20 cellular contexts compared by ENCODE assay signal in genomic region chr3:148792540-148792939, GRCh38. TPM values are rescaled to one million over a fixed set of nuclear protein-coding genes. Genes with fewer than 3 reads are reported as not detected.
DNase-seq lines count a peak whose midpoint lies in the region; ATAC-seq and TF ChIP-seq lines count a peak whose summit lies in the region.
"Had no signal": no experiment of that assay in that cellular context is flagged by ENCODE, and none has a peak within 500 bp of the region (broad histone marks: within the 10 kb centered on the region; RNA-seq: fewer than 3 reads in every experiment).

No MANE protein-coding gene starts in this region.

- no peak for TF ChIP-seq CTCF in dorsolateral prefrontal cortex (IDR thresholded peaks at IDR 0.05 in 54 of 56, conservative IDR thresholded peaks at IDR 0.05 in 2 of 56; ENCODE audit: low read depth in 1 of 56, partially characterized antibody in 56 of 56)
- no peak for TF ChIP-seq CTCF in nephron (IDR thresholded peaks at IDR 0.05; ENCODE audit: unreplicated experiment in 3 of 3)

- H3K27ac ChIP-seq in SJCRH30 (peak overlapping the region; percentile 96), dorsolateral prefrontal cortex (peak overlapping the region in 58 of 59 donors; percentile 57 to 99 (median 94))
- H3K27ac ChIP-seq: BLaER1 had no signal

- H3K27me3 Mint-ChIP-seq in nephron (ENCODE audit: low read depth): no peaks in the 10 kb centered on the region

- peaks cover 56% of the 10 kb centered on the region for H3K4me1 ChIP-seq in SJCRH30
- H3K4me1 ChIP-seq: BLaER1 had no signal

- intact Hi-C loops in dorsolateral prefrontal cortex (cut with DNase I): loop anchor here in 1 of 2 donors (5.0 kb wide), 2 partner anchors 70 to 155 kb away; no protein-coding TSS in a partner anchor

- H3K27me3 ChIP-seq in SJCRH30 (no peaks in the 10 kb centered on the region), dorsolateral prefrontal cortex (no peaks in the 10 kb centered on the region)
- H3K27me3 ChIP-seq: BLaER1 had no signal

- H3K4me3 Mint-ChIP-seq in nephron: no peak overlapping the region
- H3K4me3 Mint-ChIP-seq: CD8-positive, alpha-beta T cell had no signal

- H3K27ac Mint-ChIP-seq in nephron: peak overlapping the region in 2 of 3 experiments; percentile 63 to 69
- H3K27ac Mint-ChIP-seq: CD8-positive, alpha-beta T cell had no signal

- no peak for ATAC-seq in HG03565 (IDR thresholded peaks at IDR 0.05; ENCODE audit: unreplicated experiment)
- ATAC-seq in HG02938 (IDR thresholded peaks at IDR 0.05; ENCODE audit: unreplicated experiment): no peak
- ATAC-seq: CD8-positive, alpha-beta T cell; K562 had no signal

- H3K9me3 ChIP-seq in SJCRH30 (replicated peaks): no peaks in the 10 kb centered on the region
- H3K9me3 ChIP-seq: BLaER1 had no signal

- in situ Hi-C loops in G401 (cut with HindIII; ENCODE audit: low sequenced_read_pairs): no loop called here

- peaks cover 48% of the 10 kb centered on the region for H3K4me1 Mint-ChIP-seq in nephron

- no peaks in the 10 kb centered on the region for H3K36me3 ChIP-seq in SJCRH30
- H3K36me3 ChIP-seq: BLaER1 had no signal

- DNase-seq in G401 (ENCODE audit: low spot score) (peak; percentile 18), SJCRH30 (peak; percentile 19 to 59), dorsolateral prefrontal cortex (no peak), GF-D8 (lab: John Stamatoyannopoulos, UW) (no peak), SW 1271 (lab: John Stamatoyannopoulos, UW) (no peak)
- DNase-seq: CD8-positive, alpha-beta T cell; H7; NCI-H1436 treated with DMSO at 0.1 percent for 48 hours; NCI-H2081; NCI-H510A treated with DMSO at 0.1 percent for 48 hours; NK-92 treated with Interleukin-12 subunit alpha and Interleukin-12 subunit beta, amount 100 ng/mL, for 24 hours; SIG-M5 had no signal

- H3K4me3 ChIP-seq in SJCRH30 (no peak overlapping the region), dorsolateral prefrontal cortex (peak overlapping the region in 32 of 59 donors; percentile 6 to 64 (median 44))
- H3K4me3 ChIP-seq: BLaER1, K562 had no signal

- H3K36me3 Mint-ChIP-seq in nephron (ENCODE audit: low read depth): no peaks in the 10 kb centered on the region
- H3K36me3 Mint-ChIP-seq: CD8-positive, alpha-beta T cell had no signal

- no peaks in the 10 kb centered on the region for H3K9me3 Mint-ChIP-seq in nephron
- H3K9me3 Mint-ChIP-seq: CD8-positive, alpha-beta T cell had no signal

RNA-seq across cellular contexts. Expression of gene CPB1, which starts 35.1 kb away (rescaled TPM):
- not detected in 2 replicates for total RNA-seq in G401 (2014; rRNA removed; shearing (Covaris generic))
- not detected in 2 replicates for total RNA-seq in SJCRH30 (2014; rRNA removed; shearing (Covaris generic))
- total RNA-seq in dorsolateral prefrontal cortex: 1 to 10 TPM in 61 of 120 experiments, under 1 TPM in 33, not detected in 26; 0.21 to 8.7 (median 1.3) TPM
- total RNA-seq: A172; CD8-positive, alpha-beta T cell; OCI-LY7; RPMI7951 had no signal

Comparison
In these comparisons a context has a peak if more than half of its experiments do, and no peak if none do; other contexts are left out.
1. DNase-seq: peak in G401 (single experiment) and SJCRH30 (2 of 2); none in dorsolateral prefrontal cortex (0 of 10), GF-D8 (single experiment) and SW 1271 (0 of 2).